Comparison of ENCODE assay signal across 24 cellular contexts in the genomic region with DNA sequence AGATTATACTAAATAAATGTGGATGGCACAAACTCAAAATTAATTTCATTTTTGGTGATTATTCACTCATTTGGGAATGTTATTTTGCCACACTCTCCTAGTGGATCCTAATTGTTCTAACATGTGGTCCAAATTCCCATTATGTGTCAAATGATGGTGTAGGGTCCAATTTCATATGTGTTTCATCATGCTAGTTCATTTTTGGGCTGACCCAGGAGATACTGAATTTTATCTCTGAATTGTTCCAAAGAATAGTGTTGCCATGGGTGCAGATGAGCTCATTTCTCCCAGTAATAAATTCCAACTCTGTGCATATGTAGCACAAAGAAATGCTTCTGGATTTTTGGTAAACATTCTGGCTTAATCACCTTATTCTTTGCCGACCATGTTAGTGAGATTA. TPM values are rescaled to one million over a fixed set of nuclear protein-coding genes. Genes with fewer than 3 reads are reported as not detected.
DNase-seq lines count a peak whose midpoint lies in the region; TF ChIP-seq lines count a peak whose summit lies in the region.
"Had no signal": no experiment of that assay in that cellular context is flagged by ENCODE, and none has a peak within 500 bp of the region (broad histone marks: within the 10 kb centered on the region; RNA-seq: fewer than 3 reads in every experiment).

No MANE protein-coding gene starts in this region.

- peak; percentile 45 for DNase-seq in OCI-M1 (lab: John Stamatoyannopoulos, UW)
- peak; percentile 51 for DNase-seq in dedifferentiated amniotic fluid mesenchymal stem cell (ENCODE audit: extremely low spot score)
- DNase-seq in fibroblast of the aortic adventitia (ENCODE audit: low read depth) = peak; percentile 60
- DNase-seq in RWPE1 (ENCODE audit: low spot score) = no peak
- no peak for DNase-seq in stimulated activated CD8-positive, alpha-beta memory T cell treated with anti-CD3 and anti-CD28 coated beads, Interleukin-4, amount 100 ng/mL, for 48 hours
- DNase-seq in NCI-H1048 (lab: John Stamatoyannopoulos, UW) = no peak
- no peak for DNase-seq in NCI-H1417 (lab: John Stamatoyannopoulos, UW)
- DNase-seq: 8988T; ACHN; BE2C; C1 segment of cervical spinal cord; CD4-positive, alpha-beta memory T cell; CD4-positive, CD25-positive, alpha-beta regulatory T cell; CD8-positive, alpha-beta memory T cell; COR-L47; DMS 273 treated with DMSO at 0.1 percent for 48 hours; DMS153; DMS53; DMS79; DND-41; EL; GDM1 had no signal

- H3K4me3 ChIP-seq in fibroblast of the aortic adventitia (ENCODE audit: low read depth, low read length) = no peak overlapping the region
- H3K4me3 ChIP-seq: BLaER1, GM12878 had no signal

- POLR2A ChIA-PET in RWPE1 (lab: Yijun Ruan, JAX; ENCODE audit: low non-redundant PET) = no interaction called here

- CTCF ChIA-PET in RWPE1 (lab: Yijun Ruan, JAX) = no interaction called here

- H3K27ac ChIP-seq in RWPE1 = no peak overlapping the region
- H3K27ac ChIP-seq: BLaER1 had no signal

- no peak for TF ChIP-seq CTCF in fibroblast of the aortic adventitia (IDR thresholded peaks at IDR 0.05; ENCODE audit: insufficient read depth, low read length)
- TF ChIP-seq CTCF in RWPE1 (conservative IDR thresholded peaks at IDR 0.05; ENCODE audit: low read depth) = no peak

RNA-seq across cellular contexts. Expression of gene SEL1L, which starts 23.5 kb away (rescaled TPM):
- 112 and 128 TPM in 2 replicates for total RNA-seq in fibroblast of the aortic adventitia (ENCODE audit: low replicate concordance)

Comparison
In these comparisons a context has a peak if more than half of its experiments do, and no peak if none do; other contexts are left out.
1. DNase-seq: peak in OCI-M1 (single experiment), dedifferentiated amniotic fluid mesenchymal stem cell (single experiment) and fibroblast of the aortic adventitia (single experiment); none in RWPE1 (single experiment), stimulated activated CD8-positive, alpha-beta memory T cell treated with anti-CD3 and anti-CD28 coated beads, Interleukin-4, amount 100 ng/mL, for 48 hours (single experiment), NCI-H1048 (single experiment) and NCI-H1417 (0 of 3).